In the genomic region with DNA sequence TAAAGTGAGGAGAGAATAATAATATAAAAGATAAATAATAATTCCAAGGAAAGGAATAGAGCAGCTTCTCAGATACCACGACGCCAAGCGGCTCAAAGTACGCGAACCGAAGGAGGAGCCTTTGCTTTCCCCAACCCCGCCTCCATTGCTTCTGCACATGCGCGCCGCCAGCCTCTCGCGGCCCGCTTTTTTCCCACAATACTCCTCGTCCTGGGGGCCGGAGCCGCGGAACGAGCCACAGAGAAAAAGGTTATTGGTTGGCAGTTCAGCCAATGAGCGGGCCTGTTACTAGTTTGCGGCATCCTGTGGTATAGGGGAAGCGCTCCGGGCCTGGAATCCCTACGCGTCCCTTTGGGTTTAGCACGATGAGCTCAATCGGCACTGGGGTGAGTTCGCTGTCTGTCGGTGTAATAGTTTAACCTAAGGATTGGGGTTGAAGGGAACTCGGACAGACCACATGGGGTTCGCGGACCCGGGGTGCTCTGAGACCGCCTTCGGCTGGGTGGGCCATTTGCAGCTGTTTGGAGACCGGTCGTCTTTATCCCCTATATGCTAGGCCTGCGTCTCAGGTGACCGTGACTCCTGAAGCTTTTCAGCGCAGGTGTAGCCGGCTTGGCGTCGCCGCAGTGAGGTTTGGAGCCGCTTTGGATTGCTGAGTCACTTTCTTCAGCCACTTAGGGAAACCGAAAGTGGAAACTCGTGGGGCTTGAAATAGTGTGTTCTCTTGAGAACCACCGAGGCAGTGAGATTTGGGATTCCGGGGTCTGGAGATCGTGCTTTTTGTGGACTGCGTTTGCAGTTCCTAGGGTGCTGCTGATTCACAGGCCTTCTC, we compare ENCODE assay signal across 1 cellular context.
TF ChIP-seq lines count a peak whose summit lies in the region.

Gene PSMA3 (plus strand): TSS at position 288 of the 832 bp plus-strand sequence. CDS start 78 bp downstream, at position 366.

TF ChIP-seq in HepG2, 621 proteins besides CTCF, POLR2A, EP300 and RAD21 (continued from another document and continues in another):
- TF ChIP-seq ZNF318 (CRISPR knock-in tag; IDR thresholded peaks at IDR 0.05) (no peak), KDM4B (CRISPR knock-in tag; IDR thresholded peaks at IDR 0.05) (no peak), ZFP91 (CRISPR knock-in tag; IDR thresholded peaks at IDR 0.05; ENCODE audit: borderline replicate concordance) (peak; percentile 58; the same call in 1 of the 2 replicates), ZSCAN21 (CRISPR knock-in tag; IDR thresholded peaks at IDR 0.05; ENCODE audit: borderline replicate concordance) (no peak), CREBL2 (CRISPR knock-in tag; IDR thresholded peaks at IDR 0.05; ENCODE audit: borderline replicate concordance) (no peak), GATA4 (IDR thresholded peaks at IDR 0.05; ENCODE audit: borderline replicate concordance, low read depth) (peak; percentile 62; the same call in 1 of the 2 replicates), PCBP1 (IDR thresholded peaks at IDR 0.05; ENCODE audit: borderline replicate concordance, low read depth, low read length) (0 out of 2 replicates have a peak, but pooled peaks have one; percentile 67), EEA1 (CRISPR knock-in tag; IDR thresholded peaks at IDR 0.05; ENCODE audit: borderline replicate concordance) (no peak; the same call in 1 of the 2 replicates), SRSF9 (IDR thresholded peaks at IDR 0.05; ENCODE audit: borderline replicate concordance, insufficient read depth, low read depth, low read length, poor library complexity, severe bottlenecking) (no peak), ZFP41 (CRISPR knock-in tag; IDR thresholded peaks at IDR 0.05; ENCODE audit: borderline replicate concordance) (no peak), ZMYM3 (CRISPR knock-in tag; IDR thresholded peaks at IDR 0.05) (no peak), ZBTB46 (CRISPR knock-in tag; IDR thresholded peaks at IDR 0.05; ENCODE audit: borderline replicate concordance) (no peak), STAT6 (CRISPR knock-in tag; IDR thresholded peaks at IDR 0.05; ENCODE audit: borderline replicate concordance) (no peak), MTA3 (CRISPR knock-in tag; IDR thresholded peaks at IDR 0.05) (no peak), ZFYVE20 (CRISPR knock-in tag; IDR thresholded peaks at IDR 0.05; ENCODE audit: borderline replicate concordance, low read depth) (no peak), NR2F6 (IDR thresholded peaks at IDR 0.05) (no peak), NR2F6 (CRISPR knock-in tag; IDR thresholded peaks at IDR 0.05) (no peak), ZNF326 (CRISPR knock-in tag; IDR thresholded peaks at IDR 0.05; ENCODE audit: borderline replicate concordance) (no peak), ZNF761 (CRISPR knock-in tag; conservative IDR thresholded peaks at IDR 0.05) (no peak), MEIS1 (CRISPR knock-in tag; IDR thresholded peaks at IDR 0.05; ENCODE audit: borderline replicate concordance) (0 out of 2 replicates have a peak, but pooled peaks have one; percentile 20), ZNF143 (CRISPR knock-in tag; IDR thresholded peaks at IDR 0.05) (peak; percentile 88), REXO4 (CRISPR knock-in tag; IDR thresholded peaks at IDR 0.05; ENCODE audit: borderline replicate concordance) (no peak), AHR (CRISPR knock-in tag; IDR thresholded peaks at IDR 0.05) (0 out of 2 replicates have a peak, but pooled peaks have one; percentile 72), TARDBP (CRISPR knock-in tag; IDR thresholded peaks at IDR 0.05) (0 out of 2 replicates have a peak, but pooled peaks have one; percentile 39), GABPA (IDR thresholded peaks at IDR 0.05; ENCODE audit: low read depth, low read length) (no peak), GABPA (CRISPR knock-in tag; IDR thresholded peaks at IDR 0.05; ENCODE audit: low read depth) (peak; percentile 64)
- TF ChIP-seq, protein P1, sequence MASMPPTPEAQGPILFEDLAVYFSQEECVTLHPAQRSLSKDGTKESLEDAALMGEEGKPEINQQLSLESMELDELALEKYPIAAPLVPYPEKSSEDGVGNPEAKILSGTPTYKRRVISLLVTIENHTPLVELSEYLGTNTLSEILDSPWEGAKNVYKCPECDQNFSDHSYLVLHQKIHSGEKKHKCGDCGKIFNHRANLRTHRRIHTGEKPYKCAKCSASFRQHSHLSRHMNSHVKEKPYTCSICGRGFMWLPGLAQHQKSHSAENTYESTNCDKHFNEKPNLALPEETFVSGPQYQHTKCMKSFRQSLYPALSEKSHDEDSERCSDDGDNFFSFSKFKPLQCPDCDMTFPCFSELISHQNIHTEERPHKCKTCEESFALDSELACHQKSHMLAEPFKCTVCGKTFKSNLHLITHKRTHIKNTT (CRISPR knock-in tag; IDR thresholded peaks at IDR 0.05) = no peak
- TF ChIP-seq, protein P2, sequence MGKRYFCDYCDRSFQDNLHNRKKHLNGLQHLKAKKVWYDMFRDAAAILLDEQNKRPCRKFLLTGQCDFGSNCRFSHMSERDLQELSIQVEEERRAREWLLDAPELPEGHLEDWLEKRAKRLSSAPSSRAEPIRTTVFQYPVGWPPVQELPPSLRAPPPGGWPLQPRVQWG (CRISPR knock-in tag; IDR thresholded peaks at IDR 0.05; ENCODE audit: borderline replicate concordance, low read depth) = no peak
- TF ChIP-seq, protein P3, sequence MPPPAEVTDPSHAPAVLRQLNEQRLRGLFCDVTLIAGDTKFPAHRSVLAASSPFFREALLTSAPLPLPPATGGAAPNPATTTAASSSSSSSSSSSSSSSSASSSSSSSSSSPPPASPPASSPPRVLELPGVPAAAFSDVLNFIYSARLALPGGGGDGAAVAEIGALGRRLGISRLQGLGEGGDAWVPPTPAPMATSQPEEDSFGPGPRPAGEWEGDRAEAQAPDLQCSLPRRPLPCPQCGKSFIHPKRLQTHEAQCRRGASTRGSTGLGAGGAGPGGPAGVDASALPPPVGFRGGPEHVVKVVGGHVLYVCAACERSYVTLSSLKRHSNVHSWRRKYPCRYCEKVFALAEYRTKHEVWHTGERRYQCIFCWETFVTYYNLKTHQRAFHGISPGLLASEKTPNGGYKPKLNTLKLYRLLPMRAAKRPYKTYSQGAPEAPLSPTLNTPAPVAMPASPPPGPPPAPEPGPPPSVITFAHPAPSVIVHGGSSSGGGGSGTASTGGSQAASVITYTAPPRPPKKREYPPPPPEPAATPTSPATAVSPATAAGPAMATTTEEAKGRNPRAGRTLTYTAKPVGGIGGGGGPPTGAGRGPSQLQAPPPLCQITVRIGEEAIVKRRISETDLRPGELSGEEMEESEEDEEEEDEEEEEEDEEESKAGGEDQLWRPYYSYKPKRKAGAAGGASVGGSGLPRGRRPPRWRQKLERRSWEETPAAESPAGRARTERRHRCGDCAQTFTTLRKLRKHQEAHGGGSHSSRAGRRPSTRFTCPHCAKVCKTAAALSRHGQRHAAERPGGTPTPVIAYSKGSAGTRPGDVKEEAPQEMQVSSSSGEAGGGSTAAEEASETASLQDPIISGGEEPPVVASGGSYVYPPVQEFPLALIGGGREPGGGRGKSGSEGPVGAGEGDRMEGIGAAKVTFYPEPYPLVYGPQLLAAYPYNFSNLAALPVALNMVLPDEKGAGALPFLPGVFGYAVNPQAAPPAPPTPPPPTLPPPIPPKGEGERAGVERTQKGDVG (CRISPR knock-in tag; IDR thresholded peaks at IDR 0.05; ENCODE audit: borderline replicate concordance) = no peak
